Comparison of ENCODE assay signal across 34 cellular contexts in the genomic region with DNA sequence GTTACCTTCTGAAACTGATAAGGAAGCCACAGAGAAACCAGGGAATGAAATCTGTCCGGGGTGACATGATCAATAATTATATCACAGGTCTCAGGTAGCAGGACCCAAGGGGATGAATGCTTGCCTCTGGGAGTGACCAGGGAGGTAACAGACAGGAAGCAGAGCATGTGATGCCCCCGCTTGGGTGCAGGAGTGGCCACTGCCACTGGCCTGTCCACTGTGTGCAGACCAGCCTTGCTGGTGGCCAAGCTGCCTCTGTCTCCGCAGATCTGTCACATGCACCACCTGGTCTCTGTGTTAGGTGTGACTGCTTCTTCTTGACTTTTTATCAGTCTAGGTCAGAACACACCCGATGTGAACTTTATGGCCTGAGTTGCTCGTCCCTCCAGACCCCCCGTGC.
"Had no signal": no experiment of that assay in that cellular context is flagged by ENCODE, and none has a peak within 500 bp of the region (broad histone marks: within the 10 kb centered on the region; RNA-seq: fewer than 3 reads in every experiment).

No MANE protein-coding gene starts in this region.

- H3K27me3 ChIP-seq: body of pancreas, breast epithelium had no signal

- H3K4me3 ChIP-seq: body of pancreas, breast epithelium, K562, PC-9 had no signal

- DNase-seq: activated B cell treated with CpG ODN at 0.5 μM for 24 hours; activated CD4-positive, alpha-beta memory T cell treated with anti-CD3 and anti-CD28 coated beads, Interleukin-2, amount 10 ng/mL, durations not matched to agents 7 days and 5 days; activated CD4-positive, alpha-beta T cell treated with anti-CD3 and anti-CD28 coated beads for 1 hour; activated CD4-positive, alpha-beta T cell treated with anti-CD3 and anti-CD28 coated beads for 48 hours; activated CD8-positive, alpha-beta memory T cell treated with anti-CD3 and anti-CD28 coated beads for 24 hours; activated CD8-positive, alpha-beta memory T cell treated with anti-CD3 and anti-CD28 coated beads, Interleukin-2, amount 10 ng/mL, durations not matched to agents 7 days and 5 days; activated CD8-positive, alpha-beta memory T cell treated with anti-CD3 and anti-CD28 coated beads, Interleukin-2, amount 50 U/mL, for 48 hours; activated gamma-delta T cell; activated naive CD4-positive, alpha-beta T cell treated with Interleukin-2 at 50 U/mL for 16 hours; activated naive CD8-positive, alpha-beta T cell treated with anti-CD3 and anti-CD28 coated beads, Interleukin-2, amount 10 ng/mL, durations not matched to agents 7 days and 5 days; activated T-cell treated with anti-CD3 and anti-CD28 coated beads, Interleukin-2, amount 50 U/mL, for 48 hours; amygdala; body of pancreas; IMR-90; NCI-H1092 treated with DMSO at 0.1 percent for 48 hours; NCI-H1417; NCI-H146; NCI-H187; NCI-H2029 treated with DMSO at 0.1 percent for 48 hours; NCI-H2107; NCI-H2171; NCI-H510A; NCI-H526; NCI-H748 treated with DMSO at 0.1 percent for 48 hours; NK-92 treated with Interleukin-12 subunit alpha and Interleukin-12 subunit beta, amount 100 ng/mL, for 24 hours; PC-9; SW 1271; T-helper 1 cell; T-helper 2 cell; T-helper 9 cell had no signal

- H3K4me1 ChIP-seq: body of pancreas, breast epithelium had no signal

- H3K4me2 ChIP-seq: PC-9 had no signal

- H3K9me3 ChIP-seq: body of pancreas, breast epithelium had no signal

- ATAC-seq: activated CD8-positive, alpha-beta memory T cell treated with anti-CD3 and anti-CD28 coated beads, Interleukin-2, amount 10 ng/mL, durations not matched to agents 7 days and 5 days; body of pancreas; K562 had no signal

- H3K27ac ChIP-seq: body of pancreas, breast epithelium, PC-9, RWPE1, VCaP had no signal

- H2AFZ ChIP-seq: PC-9 had no signal

- H3K36me3 ChIP-seq: breast epithelium had no signal
